10 cellular contexts compared by ENCODE assay signal in the genomic region with DNA sequence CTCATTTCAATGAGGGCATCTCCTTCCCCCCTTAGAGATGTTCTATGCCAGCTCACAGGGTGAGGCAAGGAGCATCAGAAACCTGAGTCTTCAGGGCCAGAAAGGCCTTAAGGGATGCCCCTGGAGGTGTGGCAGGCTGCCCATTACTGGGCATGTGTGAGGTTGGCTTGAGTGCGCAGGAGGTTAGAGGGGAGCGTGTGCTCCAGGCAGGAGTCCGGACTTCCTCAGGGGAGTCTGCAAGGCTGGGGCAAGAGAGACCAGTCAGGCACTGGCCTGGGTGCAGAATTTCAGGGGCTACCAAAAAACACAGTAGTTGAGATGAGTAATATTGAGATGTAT. TPM values are rescaled to one million over a fixed set of nuclear protein-coding genes. Genes with fewer than 3 reads are reported as not detected.
A peak's percentile ranks its signal among the peaks of the same experiment; 100 is the strongest.
DNase-seq lines count a peak whose midpoint lies in the region; ATAC-seq and TF ChIP-seq lines count a peak whose summit lies in the region.
"Had no signal": no experiment of that assay in that cellular context is flagged by ENCODE, and none has a peak within 500 bp of the region (broad histone marks: within the 10 kb centered on the region; RNA-seq: fewer than 3 reads in every experiment).

No MANE protein-coding gene starts in this region.

- H3K27ac Mint-ChIP-seq in activated CD8-positive, alpha-beta memory T cell treated with anti-CD3 and anti-CD28 coated beads, Interleukin-2, amount 10 ng/mL, durations not matched to agents 7 days and 5 days, result peak overlapping the region; percentile 89
- H3K27ac Mint-ChIP-seq in activated naive CD8-positive, alpha-beta T cell treated with anti-CD3 and anti-CD28 coated beads, Interleukin-2, amount 10 ng/mL, durations not matched to agents 7 days and 5 days, result peak overlapping the region; percentile 83

- no peaks in the 10 kb centered on the region for H3K9me3 Mint-ChIP-seq in activated CD8-positive, alpha-beta memory T cell treated with anti-CD3 and anti-CD28 coated beads, Interleukin-2, amount 10 ng/mL, durations not matched to agents 7 days and 5 days (ENCODE audit: low read depth)
- no peaks in the 10 kb centered on the region for H3K9me3 Mint-ChIP-seq in activated naive CD8-positive, alpha-beta T cell treated with anti-CD3 and anti-CD28 coated beads, Interleukin-2, amount 10 ng/mL, durations not matched to agents 7 days and 5 days

- no peak overlapping the region for H3K27ac ChIP-seq in thyroid gland

- no peaks in the 10 kb centered on the region for H3K36me3 Mint-ChIP-seq in activated CD8-positive, alpha-beta memory T cell treated with anti-CD3 and anti-CD28 coated beads, Interleukin-2, amount 10 ng/mL, durations not matched to agents 7 days and 5 days
- peaks cover 2% of the 10 kb centered on the region for H3K36me3 Mint-ChIP-seq in activated naive CD8-positive, alpha-beta T cell treated with anti-CD3 and anti-CD28 coated beads, Interleukin-2, amount 10 ng/mL, durations not matched to agents 7 days and 5 days

- CTCF ChIA-PET in activated CD8-positive, alpha-beta memory T cell treated with anti-CD3 and anti-CD28 coated beads, Interleukin-2, amount 10 ng/mL, durations not matched to agents 7 days and 5 days (lab: Charles Lee), result interaction anchor here (0.7 to 4.8 kb wide), 23 partner anchors 10 to 292 kb away, joined by 3 to 118 read pairs (median 4); partner anchors contain the start of gene TBC1D21

- peak overlapping the region; percentile 61 for H3K4me3 ChIP-seq in kidney epithelial cell (ENCODE audit: low read depth, low read length)
- H3K4me3 ChIP-seq in thyroid gland (replicated peaks in 1 of 3), result peak overlapping the region in 2 of 3 donors; percentile 21 to 64

- intact Hi-C loops in thyroid gland (cut with DNase I), result no loop called here

- H3K27me3 Mint-ChIP-seq in activated CD8-positive, alpha-beta memory T cell treated with anti-CD3 and anti-CD28 coated beads, Interleukin-2, amount 10 ng/mL, durations not matched to agents 7 days and 5 days, result no peaks in the 10 kb centered on the region
- no peaks in the 10 kb centered on the region for H3K27me3 Mint-ChIP-seq in activated naive CD8-positive, alpha-beta T cell treated with anti-CD3 and anti-CD28 coated beads, Interleukin-2, amount 10 ng/mL, durations not matched to agents 7 days and 5 days

- ATAC-seq in activated CD8-positive, alpha-beta memory T cell treated with anti-CD3 and anti-CD28 coated beads, Interleukin-2, amount 10 ng/mL, durations not matched to agents 7 days and 5 days, result peak; percentile 3
- ATAC-seq in activated naive CD8-positive, alpha-beta T cell treated with anti-CD3 and anti-CD28 coated beads, Interleukin-2, amount 10 ng/mL, durations not matched to agents 7 days and 5 days (ENCODE audit: low read depth), result no peak
- ATAC-seq in GM18858 (IDR thresholded peaks at IDR 0.05; ENCODE audit: unreplicated experiment), result no peak

- H3K4me1 ChIP-seq in thyroid gland, result peaks cover 12 to 30% of the 10 kb centered on the region in 2 donors

- H3K36me3 ChIP-seq in kidney epithelial cell (ENCODE audit: control insufficient read depth, insufficient read depth, low read length) (no peaks in the 10 kb centered on the region), thyroid gland (no peaks in the 10 kb centered on the region)

- H3K27me3 ChIP-seq in kidney epithelial cell (ENCODE audit: control insufficient read depth, insufficient read depth, low read length) (no peaks in the 10 kb centered on the region), thyroid gland (no peaks in the 10 kb centered on the region)

- POLR2A ChIA-PET in activated naive CD8-positive, alpha-beta T cell treated with anti-CD3 and anti-CD28 coated beads, Interleukin-2, amount 10 ng/mL, durations not matched to agents 7 days and 5 days (lab: Charles Lee), result interaction anchor here (0.5 to 3.8 kb wide), 11 partner anchors 8 to 68 kb away, joined by 3 to 21 read pairs (median 5); no protein-coding TSS in a partner anchor

- no peak for TF ChIP-seq CTCF in kidney epithelial cell (IDR thresholded peaks at IDR 0.05; ENCODE audit: insufficient read depth, low read length, poor library complexity, severe bottlenecking)
- no peak for TF ChIP-seq CTCF in thyroid gland (IDR thresholded peaks at IDR 0.05)

- DNase-seq in activated CD8-positive, alpha-beta memory T cell treated with anti-CD3 and anti-CD28 coated beads, Interleukin-2, amount 10 ng/mL, durations not matched to agents 7 days and 5 days, result no peak
- no peak for DNase-seq in activated CD8-positive, alpha-beta memory T cell treated with anti-CD3 and anti-CD28 coated beads for 24 hours
- no peak for DNase-seq in activated naive CD8-positive, alpha-beta T cell treated with anti-CD3 and anti-CD28 coated beads, Interleukin-2, amount 10 ng/mL, durations not matched to agents 7 days and 5 days
- DNase-seq in kidney epithelial cell (ENCODE audit: low read depth), result no peak
- DNase-seq in thyroid gland, result peak in 1 of 2 donors; percentile 45
- no peak for DNase-seq in NCI-H1105 (lab: John Stamatoyannopoulos, UW)
- no peak for DNase-seq in NOMO-1 (lab: John Stamatoyannopoulos, UW; ENCODE audit: unreplicated experiment in 2 of 2)
- DNase-seq: GF-D8, Kasumi-1 had no signal

- WGBS in thyroid gland, 2 donors, result 48 to 74% methylated on average over 3 of the region's 3 CpGs

- H3K9me3 ChIP-seq in thyroid gland, result no peaks in the 10 kb centered on the region

- H3K4me1 Mint-ChIP-seq in activated CD8-positive, alpha-beta memory T cell treated with anti-CD3 and anti-CD28 coated beads, Interleukin-2, amount 10 ng/mL, durations not matched to agents 7 days and 5 days, result peaks cover 65% of the 10 kb centered on the region
- H3K4me1 Mint-ChIP-seq in activated naive CD8-positive, alpha-beta T cell treated with anti-CD3 and anti-CD28 coated beads, Interleukin-2, amount 10 ng/mL, durations not matched to agents 7 days and 5 days, result peaks cover 54% of the 10 kb centered on the region

- H3K4me3 Mint-ChIP-seq in activated CD8-positive, alpha-beta memory T cell treated with anti-CD3 and anti-CD28 coated beads, Interleukin-2, amount 10 ng/mL, durations not matched to agents 7 days and 5 days, result peak overlapping the region; percentile 73
- peak overlapping the region; percentile 87 for H3K4me3 Mint-ChIP-seq in activated naive CD8-positive, alpha-beta T cell treated with anti-CD3 and anti-CD28 coated beads, Interleukin-2, amount 10 ng/mL, durations not matched to agents 7 days and 5 days

- no peak for TF ChIP-seq POLR2A in thyroid gland (IDR thresholded peaks at IDR 0.05)

RNA-seq across cellular contexts. Expression of gene LOXL1, which starts 1.9 kb away (rescaled TPM):
- total RNA-seq in activated CD8-positive, alpha-beta memory T cell treated with anti-CD3 and anti-CD28 coated beads, Interleukin-2, amount 10 ng/mL, durations not matched to agents 7 days and 5 days, result 1 to 10 TPM; 1.8 to 8.6 TPM
- 10 to 100 TPM in 1 of 2 experiments, 1 to 10 TPM in 1; 8.8 to 10.5 TPM for total RNA-seq in activated naive CD8-positive, alpha-beta T cell treated with anti-CD3 and anti-CD28 coated beads, Interleukin-2, amount 10 ng/mL, durations not matched to agents 7 days and 5 days
- total RNA-seq in kidney epithelial cell (67.2 and 81.3 TPM in 2 replicates), thyroid gland (10 to 100 TPM in 3 of 4 donors, 1 to 10 TPM in 1; 9.9 to 15.2 (median 12.0) TPM)

RNA-seq across cellular contexts. Expression of gene TBC1D21, which starts 54.8 kb away (rescaled TPM):
- total RNA-seq in activated CD8-positive, alpha-beta memory T cell treated with anti-CD3 and anti-CD28 coated beads, Interleukin-2, amount 10 ng/mL, durations not matched to agents 7 days and 5 days, result not detected
- not detected for total RNA-seq in activated naive CD8-positive, alpha-beta T cell treated with anti-CD3 and anti-CD28 coated beads, Interleukin-2, amount 10 ng/mL, durations not matched to agents 7 days and 5 days
- not detected in 2 replicates for total RNA-seq in kidney epithelial cell
- total RNA-seq in thyroid gland, result not detected
